14 cellular contexts compared by ENCODE assay signal in genomic region chr9:126459126-126459525, GRCh38.
"Had no signal": no experiment of that assay in that cellular context is flagged by ENCODE, and none has a peak within 500 bp of the region (broad histone marks: within the 10 kb centered on the region; RNA-seq: fewer than 3 reads in every experiment).

No MANE protein-coding gene starts in this region.

- ATAC-seq: activated T-cell treated with anti-CD3 and anti-CD28 coated beads, Interleukin-2, amount 50 U/mL, for 72 hours; left lung; natural killer cell treated with Interleukin-12 subunit alpha and Interleukin-12 subunit beta and Interleukin-15 and Interleukin-18, amount 100 ng/mL, for 72 hours; sciatic nerve; stimulated activated effector memory CD8-positive, alpha-beta T cell treated with anti-CD3 and anti-CD28 coated beads, Interleukin-12 subunit alpha, Interleukin-12 subunit beta, amount 100 ng/mL, for 72 hours had no signal

- DNase-seq: activated CD4-positive, alpha-beta T cell treated with anti-CD3 and anti-CD28 coated beads, Interleukin-2, amount 50 U/mL, for 48 hours; activated gamma-delta T cell treated with Interleukin-2 at 50 U/mL for 16 hours; activated T-cell treated with anti-CD3 and anti-CD28 coated beads, Interleukin-2, amount 50 U/mL, for 72 hours; brain microvascular endothelial cell; gastrocnemius medialis; left lung; mammary epithelial cell; stimulated activated CD4-positive, alpha-beta T cell treated with anti-CD3 and anti-CD28 coated beads, Interleukin-2, amount 100 ng/mL, for 24 hours; uterus had no signal

- H3K4me3 ChIP-seq: gastrocnemius medialis, left lung, SK-N-MC, tibial nerve, uterus had no signal

- H3K27ac ChIP-seq: brain microvascular endothelial cell, left lung, SK-N-MC, uterus had no signal

- H3K27me3 ChIP-seq: brain microvascular endothelial cell, gastrocnemius medialis, left lung, tibial nerve, uterus had no signal
